ENCODE assay signal across 1 cellular context in the genomic region with DNA sequence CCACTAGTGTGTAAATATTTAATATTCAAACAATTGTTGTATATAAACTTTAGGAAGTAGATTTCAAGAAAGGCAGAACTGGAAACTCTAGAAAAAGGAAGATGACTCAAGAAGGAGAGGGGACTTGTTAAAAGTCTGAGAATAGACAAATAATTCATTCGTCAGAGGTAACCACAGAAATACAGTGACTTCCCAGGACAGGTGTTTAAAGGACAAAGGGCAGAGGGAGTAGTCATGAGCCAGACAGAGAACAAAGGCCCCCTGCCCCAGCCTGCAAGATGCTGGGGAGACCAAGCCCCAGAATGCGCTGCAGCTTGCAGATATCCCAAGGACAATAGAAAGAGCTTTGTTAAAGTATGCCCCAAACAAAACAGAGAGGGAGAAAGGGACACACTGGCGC.
TF ChIP-seq lines count a peak whose summit lies in the region.

No MANE protein-coding gene starts in this region.

TF ChIP-seq in SK-N-SH treated with all-trans-retinoic acid at 6 μM for 48 hours, 23 proteins besides CTCF, POLR2A, EP300 and RAD21 (continued from another document):
- TF ChIP-seq, protein P1, sequence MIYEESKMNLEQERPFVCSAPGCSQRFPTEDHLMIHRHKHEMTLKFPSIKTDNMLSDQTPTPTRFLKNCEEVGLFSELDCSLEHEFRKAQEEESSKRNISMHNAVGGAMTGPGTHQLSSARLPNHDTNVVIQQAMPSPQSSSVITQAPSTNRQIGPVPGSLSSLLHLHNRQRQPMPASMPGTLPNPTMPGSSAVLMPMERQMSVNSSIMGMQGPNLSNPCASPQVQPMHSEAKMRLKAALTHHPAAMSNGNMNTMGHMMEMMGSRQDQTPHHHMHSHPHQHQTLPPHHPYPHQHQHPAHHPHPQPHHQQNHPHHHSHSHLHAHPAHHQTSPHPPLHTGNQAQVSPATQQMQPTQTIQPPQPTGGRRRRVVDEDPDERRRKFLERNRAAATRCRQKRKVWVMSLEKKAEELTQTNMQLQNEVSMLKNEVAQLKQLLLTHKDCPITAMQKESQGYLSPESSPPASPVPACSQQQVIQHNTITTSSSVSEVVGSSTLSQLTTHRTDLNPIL (CRISPR knock-in tag; IDR thresholded peaks at IDR 0.05; ENCODE audit: low read depth), result no peak
- TF ChIP-seq PPARA (CRISPR knock-in tag; IDR thresholded peaks at IDR 0.05; ENCODE audit: borderline replicate concordance), result no peak
TF ChIP-seq in SK-N-SH treated with all-trans-retinoic acid at 6 μM for 48 hours: peak in this region for 0.
